In the genomic region with DNA sequence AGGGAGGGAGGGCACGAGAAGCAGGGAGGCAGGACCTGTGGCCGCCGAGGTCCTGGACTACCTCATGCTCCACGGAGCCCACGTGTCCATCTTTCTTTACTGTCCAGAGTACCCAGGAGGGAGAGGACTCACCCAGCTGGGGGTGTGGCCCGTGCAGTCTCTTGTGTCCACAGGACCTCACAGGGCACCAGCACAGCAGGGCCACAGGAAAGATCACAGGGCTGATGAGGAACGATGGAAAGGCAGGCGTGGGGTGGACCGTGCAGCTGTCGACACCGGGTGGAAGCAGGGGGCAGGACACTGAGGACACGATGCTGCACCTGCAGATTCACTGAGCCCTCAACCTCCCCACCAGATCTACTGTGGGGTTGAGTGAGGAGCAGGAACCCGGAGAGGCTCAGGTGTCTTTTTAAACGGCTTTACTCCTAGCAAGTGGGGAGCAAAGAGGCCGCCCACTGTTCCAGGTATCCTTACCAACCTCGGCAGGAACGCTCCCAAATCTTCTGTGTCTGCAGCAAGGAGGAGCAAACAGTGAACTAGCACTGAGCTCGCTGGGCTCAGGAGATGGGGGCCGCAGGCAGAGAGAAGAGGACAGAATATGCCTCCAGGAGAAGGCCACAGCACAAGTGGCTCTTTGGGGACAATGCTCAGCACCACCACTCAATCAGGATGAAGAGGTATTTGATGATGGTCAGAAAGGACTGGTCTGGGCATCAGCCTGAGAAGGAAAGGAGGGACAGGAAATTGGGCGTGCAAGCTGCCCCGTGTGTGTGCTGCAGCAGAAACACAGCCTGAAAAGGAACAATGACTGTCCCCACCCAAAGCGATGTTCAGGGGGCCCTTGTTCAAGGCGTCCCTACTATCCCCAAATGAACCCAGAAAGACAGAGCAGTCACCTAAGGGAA, we compare ENCODE assay signal across 24 cellular contexts.
DNase-seq lines count a peak whose midpoint lies in the region; ATAC-seq and TF ChIP-seq lines count a peak whose summit lies in the region.
"Had no signal": no experiment of that assay in that cellular context is flagged by ENCODE, and none has a peak within 500 bp of the region (broad histone marks: within the 10 kb centered on the region; RNA-seq: fewer than 3 reads in every experiment).

No MANE protein-coding gene starts in this region.

- no peak overlapping the region for H2BK12ac ChIP-seq in neuronal stem cell (ENCODE audit: low read length)

- H3K4me2 ChIP-seq in neuronal stem cell (ENCODE audit: insufficient read depth, low read length, poor library complexity, severe bottlenecking), result no peak overlapping the region

- no peaks in the 10 kb centered on the region for H3K9me3 ChIP-seq in RWPE2 (ENCODE audit: severe bottlenecking)
- H3K9me3 ChIP-seq in neuronal stem cell (replicated peaks in 1 of 2; ENCODE audit: control insufficient read depth in 2 of 2, insufficient read depth in 1 of 2, low read depth in 1 of 2, low read length in 2 of 2), result no peaks in the 10 kb centered on the region
- H3K9me3 ChIP-seq in transverse colon, result no peaks in the 10 kb centered on the region
- H3K9me3 ChIP-seq: mucosa of descending colon, pancreas, tibial nerve had no signal

- H4K91ac ChIP-seq in neuronal stem cell (ENCODE audit: low read depth, low read length, poor library complexity), result no peak overlapping the region

- in situ Hi-C loops in transverse colon (cut with MboI; ENCODE audit: low pct_ligation_motif_present in 1 of 4, low pct_unique_long_range_greater_than_20kb in 1 of 4, low sequenced_read_pairs in 3 of 4), result no loop called here

- intact Hi-C loops in transverse colon (cut with DNase I; ENCODE audit: low total_unique reads), result no loop called here

- no peaks in the 10 kb centered on the region for H3K9me3 Mint-ChIP-seq in activated naive CD8-positive, alpha-beta T cell treated with anti-CD3 and anti-CD28 coated beads, Interleukin-2, amount 10 ng/mL, durations not matched to agents 7 days and 5 days
- no peaks in the 10 kb centered on the region for H3K9me3 Mint-ChIP-seq in activated naive CD8-positive, alpha-beta T cell treated with anti-CD3 and anti-CD28 coated beads, Interleukin-2, amount 50 U/mL, for 24 hours
- H3K9me3 Mint-ChIP-seq in endothelial cell (ENCODE audit: unreplicated experiment), result no peaks in the 10 kb centered on the region
- H3K9me3 Mint-ChIP-seq: activated CD4-positive, alpha-beta T cell treated with anti-CD3 and anti-CD28 coated beads, Interleukin-2, amount 10 ng/mL, durations not matched to agents 7 days and 5 days; natural killer cell treated with Interleukin-12 subunit alpha and Interleukin-12 subunit beta and Interleukin-15 and Interleukin-18, amount 100 ng/mL, for 72 hours; stimulated activated naive CD8-positive, alpha-beta T cell treated with anti-CD3 and anti-CD28 coated beads, Interleukin-15, Interleukin-2, amounts not matched to agents 100 ng/mL and 50 ng/mL, for 24 hours had no signal

- no peak overlapping the region for H2BK120ac ChIP-seq in neuronal stem cell (ENCODE audit: low read depth, low read length)

- H2BK5ac ChIP-seq in neuronal stem cell (ENCODE audit: low read length), result peak overlapping the region; percentile 31

- no peak overlapping the region for H2AFZ ChIP-seq in neuronal stem cell (ENCODE audit: low read length)

- H3K36me3 ChIP-seq in RWPE2 (ENCODE audit: low read depth), result no peaks in the 10 kb centered on the region
- peaks cover 9 to 32% of the 10 kb centered on the region in 2 donors for H3K36me3 ChIP-seq in neuronal stem cell (replicated peaks in 1 of 2; ENCODE audit: control insufficient read depth in 2 of 2, insufficient read depth in 2 of 2, low read length in 2 of 2)
- H3K36me3 ChIP-seq in transverse colon, result no peaks in the 10 kb centered on the region
- H3K36me3 ChIP-seq: pancreas had no signal

- DNase-seq in activated naive CD8-positive, alpha-beta T cell treated with anti-CD3 and anti-CD28 coated beads, Interleukin-2, amount 10 ng/mL, durations not matched to agents 7 days and 5 days, result peak; percentile 22
- DNase-seq in activated naive CD8-positive, alpha-beta T cell treated with anti-CD3 and anti-CD28 coated beads, Interleukin-2, amount 50 U/mL, for 24 hours, result no peak
- peak; percentile 53 for DNase-seq in RWPE2 (ENCODE audit: low spot score)
- DNase-seq in neuronal stem cell (ENCODE audit: low spot score), result no peak
- DNase-seq in transverse colon, result peak; percentile 3
- no peak for DNase-seq in NCI-H2081 treated with DMSO at 0.1 percent for 48 hours (lab: John Stamatoyannopoulos, UW)
- DNase-seq in endothelial cell (ENCODE audit: low spot score), result no peak
- DNase-seq: activated CD4-positive, alpha-beta T cell treated with anti-CD3 and anti-CD28 coated beads, Interleukin-2, amount 10 ng/mL, durations not matched to agents 7 days and 5 days; brain microvascular endothelial cell; effector CD4-positive, alpha-beta T cell; GOT3; islet precursor cell; KBM-7; mucosa of descending colon; NCI-H1105 treated with DMSO at 0.1 percent for 48 hours; NCI-H1930; NCI-H524 treated with DMSO at 0.1 percent for 48 hours; SHP77 treated with DMSO at 0.1 percent for 48 hours had no signal

- H3K27me3 ChIP-seq in RWPE2 (ENCODE audit: insufficient read depth, poor library complexity, severe bottlenecking), result no peaks in the 10 kb centered on the region
- H3K27me3 ChIP-seq in neuronal stem cell (ENCODE audit: control insufficient read depth in 3 of 3, insufficient read depth in 3 of 3, low read depth in 1 of 3, low read length in 3 of 3), result no peaks in the 10 kb centered on the region
- no peaks in the 10 kb centered on the region for H3K27me3 ChIP-seq in transverse colon
- H3K27me3 ChIP-seq: brain microvascular endothelial cell, pancreas, tibial nerve had no signal

- no CpG with 5 or more reads among the region's 23 CpGs for WGBS in neuronal stem cell (ENCODE audit: extremely low coverage in 2 of 2, insufficient read length in 2 of 2, insufficient replicate concordance in 1 of 2), 2 donors
- 90% methylated on average over 23 of the region's 23 CpGs; no CpG with 5 or more reads in 1 of the 2 donors for WGBS in transverse colon (ENCODE audit: low coverage in 1 of 2), 2 donors

- peak overlapping the region; percentile 27 for H3K18ac ChIP-seq in neuronal stem cell (ENCODE audit: low read length)

- H3K9ac ChIP-seq in neuronal stem cell (ENCODE audit: low read depth, low read length, poor library complexity), result no peak overlapping the region

- peaks cover 3% of the 10 kb centered on the region for H3K36me3 Mint-ChIP-seq in activated naive CD8-positive, alpha-beta T cell treated with anti-CD3 and anti-CD28 coated beads, Interleukin-2, amount 10 ng/mL, durations not matched to agents 7 days and 5 days
- peaks cover 6% of the 10 kb centered on the region for H3K36me3 Mint-ChIP-seq in activated naive CD8-positive, alpha-beta T cell treated with anti-CD3 and anti-CD28 coated beads, Interleukin-2, amount 50 U/mL, for 24 hours (ENCODE audit: low read depth)
- H3K36me3 Mint-ChIP-seq in endothelial cell (ENCODE audit: low read depth, unreplicated experiment), result peaks cover 11% of the 10 kb centered on the region
- H3K36me3 Mint-ChIP-seq: natural killer cell treated with Interleukin-12 subunit alpha and Interleukin-12 subunit beta and Interleukin-15 and Interleukin-18, amount 100 ng/mL, for 72 hours had no signal

- H3K4me1 ChIP-seq in RWPE2 (ENCODE audit: insufficient read depth, poor library complexity, severe bottlenecking) (peaks cover 2% of the 10 kb centered on the region), neuronal stem cell (ENCODE audit: control insufficient read depth in 2 of 2, insufficient read depth in 1 of 2, low read depth in 1 of 2, low read length in 2 of 2) (peaks cover 0 to under 1% of the 10 kb centered on the region in 2 donors), transverse colon (no peaks in the 10 kb centered on the region)
- H3K4me1 ChIP-seq: pancreas had no signal

- POLR2A ChIA-PET in activated naive CD8-positive, alpha-beta T cell treated with anti-CD3 and anti-CD28 coated beads, Interleukin-2, amount 10 ng/mL, durations not matched to agents 7 days and 5 days (lab: Charles Lee), result no interaction called here

- ATAC-seq in activated naive CD8-positive, alpha-beta T cell treated with anti-CD3 and anti-CD28 coated beads, Interleukin-2, amount 10 ng/mL, durations not matched to agents 7 days and 5 days (ENCODE audit: low read depth), result no peak
- no peak for ATAC-seq in activated naive CD8-positive, alpha-beta T cell treated with anti-CD3 and anti-CD28 coated beads, Interleukin-2, amount 50 U/mL, for 24 hours
- ATAC-seq in RWPE2 (ENCODE audit: low read depth) (no peak), HG03159 (IDR thresholded peaks at IDR 0.05; ENCODE audit: unreplicated experiment) (no peak)
- ATAC-seq: mucosa of descending colon; natural killer cell treated with Interleukin-12 subunit alpha and Interleukin-12 subunit beta and Interleukin-15 and Interleukin-18, amount 100 ng/mL, for 72 hours; pancreas had no signal

- no peak overlapping the region for H3K23ac ChIP-seq in neuronal stem cell (ENCODE audit: low read depth, low read length, poor library complexity)

- H3K14ac ChIP-seq in neuronal stem cell (ENCODE audit: low read length), result no peak overlapping the region

- H3K4me1 Mint-ChIP-seq in activated naive CD8-positive, alpha-beta T cell treated with anti-CD3 and anti-CD28 coated beads, Interleukin-2, amount 10 ng/mL, durations not matched to agents 7 days and 5 days, result no peaks in the 10 kb centered on the region
- no peaks in the 10 kb centered on the region for H3K4me1 Mint-ChIP-seq in activated naive CD8-positive, alpha-beta T cell treated with anti-CD3 and anti-CD28 coated beads, Interleukin-2, amount 50 U/mL, for 24 hours
- peaks cover 2% of the 10 kb centered on the region for H3K4me1 Mint-ChIP-seq in endothelial cell (ENCODE audit: unreplicated experiment)
- H3K4me1 Mint-ChIP-seq: activated CD4-positive, alpha-beta T cell treated with anti-CD3 and anti-CD28 coated beads, Interleukin-2, amount 10 ng/mL, durations not matched to agents 7 days and 5 days had no signal

- TF ChIP-seq EP300 in transverse colon (IDR thresholded peaks at IDR 0.05; ENCODE audit: low read depth), result no peak

- no peak overlapping the region for H3K27ac Mint-ChIP-seq in activated naive CD8-positive, alpha-beta T cell treated with anti-CD3 and anti-CD28 coated beads, Interleukin-2, amount 10 ng/mL, durations not matched to agents 7 days and 5 days
- H3K27ac Mint-ChIP-seq in activated naive CD8-positive, alpha-beta T cell treated with anti-CD3 and anti-CD28 coated beads, Interleukin-2, amount 50 U/mL, for 24 hours, result no peak overlapping the region
- H3K27ac Mint-ChIP-seq in endothelial cell (ENCODE audit: unreplicated experiment), result no peak overlapping the region
- H3K27ac Mint-ChIP-seq: activated CD4-positive, alpha-beta T cell treated with anti-CD3 and anti-CD28 coated beads, Interleukin-2, amount 10 ng/mL, durations not matched to agents 7 days and 5 days; B cell; natural killer cell treated with Interleukin-12 subunit alpha and Interleukin-12 subunit beta and Interleukin-15 and Interleukin-18, amount 100 ng/mL, for 72 hours; stimulated activated naive CD8-positive, alpha-beta T cell treated with anti-CD3 and anti-CD28 coated beads, Interleukin-15, Interleukin-2, amounts not matched to agents 100 ng/mL and 50 ng/mL, for 24 hours had no signal

- H3K27ac ChIP-seq in RWPE2 (ENCODE audit: poor library complexity, severe bottlenecking) (no peak overlapping the region), neuronal stem cell (replicated peaks; ENCODE audit: low read length) (no peak overlapping the region), transverse colon (no peak overlapping the region)
- H3K27ac ChIP-seq: brain microvascular endothelial cell, pancreas, tibial nerve had no signal

- no peaks in the 10 kb centered on the region for H3K27me3 Mint-ChIP-seq in activated naive CD8-positive, alpha-beta T cell treated with anti-CD3 and anti-CD28 coated beads, Interleukin-2, amount 10 ng/mL, durations not matched to agents 7 days and 5 days
- no peaks in the 10 kb centered on the region for H3K27me3 Mint-ChIP-seq in activated naive CD8-positive, alpha-beta T cell treated with anti-CD3 and anti-CD28 coated beads, Interleukin-2, amount 50 U/mL, for 24 hours
- no peaks in the 10 kb centered on the region for H3K27me3 Mint-ChIP-seq in endothelial cell (ENCODE audit: unreplicated experiment)
- H3K27me3 Mint-ChIP-seq: activated CD4-positive, alpha-beta T cell treated with anti-CD3 and anti-CD28 coated beads, Interleukin-2, amount 10 ng/mL, durations not matched to agents 7 days and 5 days; B cell; natural killer cell treated with Interleukin-12 subunit alpha and Interleukin-12 subunit beta and Interleukin-15 and Interleukin-18, amount 100 ng/mL, for 72 hours; stimulated activated naive CD8-positive, alpha-beta T cell treated with anti-CD3 and anti-CD28 coated beads, Interleukin-15, Interleukin-2, amounts not matched to agents 100 ng/mL and 50 ng/mL, for 24 hours had no signal

- no peak overlapping the region for H3K4ac ChIP-seq in neuronal stem cell (ENCODE audit: low read length)

- TF ChIP-seq CTCF in RWPE2 (IDR thresholded peaks at IDR 0.05; ENCODE audit: poor library complexity, severe bottlenecking), result no peak
- TF ChIP-seq CTCF in transverse colon (IDR thresholded peaks at IDR 0.05), result no peak
- TF ChIP-seq CTCF in endothelial cell (IDR thresholded peaks at IDR 0.05; ENCODE audit: unreplicated experiment), result no peak

- no peak overlapping the region for H4K8ac ChIP-seq in neuronal stem cell (ENCODE audit: low read depth, low read length)

- peak overlapping the region; percentile 38 for H2AK5ac ChIP-seq in neuronal stem cell (ENCODE audit: low read depth, low read length)

- no peak overlapping the region for H3K4me3 Mint-ChIP-seq in activated naive CD8-positive, alpha-beta T cell treated with anti-CD3 and anti-CD28 coated beads, Interleukin-2, amount 10 ng/mL, durations not matched to agents 7 days and 5 days
- no peak overlapping the region for H3K4me3 Mint-ChIP-seq in activated naive CD8-positive, alpha-beta T cell treated with anti-CD3 and anti-CD28 coated beads, Interleukin-2, amount 50 U/mL, for 24 hours
- no peak overlapping the region for H3K4me3 Mint-ChIP-seq in endothelial cell (ENCODE audit: unreplicated experiment)
- H3K4me3 Mint-ChIP-seq: activated CD4-positive, alpha-beta T cell treated with anti-CD3 and anti-CD28 coated beads, Interleukin-2, amount 10 ng/mL, durations not matched to agents 7 days and 5 days; B cell; natural killer cell treated with Interleukin-12 subunit alpha and Interleukin-12 subunit beta and Interleukin-15 and Interleukin-18, amount 100 ng/mL, for 72 hours; stimulated activated naive CD8-positive, alpha-beta T cell treated with anti-CD3 and anti-CD28 coated beads, Interleukin-15, Interleukin-2, amounts not matched to agents 100 ng/mL and 50 ng/mL, for 24 hours had no signal

- peak overlapping the region; percentile 39 for H2BK15ac ChIP-seq in neuronal stem cell (ENCODE audit: low read length)

- peaks cover 3% of the 10 kb centered on the region for H3K79me1 ChIP-seq in neuronal stem cell (ENCODE audit: low read depth, low read length)

- no peak for TF ChIP-seq POLR2A in transverse colon (IDR thresholded peaks at IDR 0.05)

- H3K4me3 ChIP-seq in RWPE2 (ENCODE audit: severe bottlenecking) (no peak overlapping the region), neuronal stem cell (ENCODE audit: low read length in 2 of 2) (no peak overlapping the region), transverse colon (no peak overlapping the region)
- H3K4me3 ChIP-seq: mucosa of descending colon, pancreas, tibial nerve had no signal

Comparison
In these comparisons a context has a peak if more than half of its experiments do, and no peak if none do; other contexts are left out.
1. DNase-seq: peak in activated naive CD8-positive, alpha-beta T cell treated with anti-CD3 and anti-CD28 coated beads, Interleukin-2, amount 10 ng/mL, durations not matched to agents 7 days and 5 days (single experiment), RWPE2 (single experiment) and transverse colon (single experiment); none in activated naive CD8-positive, alpha-beta T cell treated with anti-CD3 and anti-CD28 coated beads, Interleukin-2, amount 50 U/mL, for 24 hours (single experiment), neuronal stem cell (single experiment), NCI-H2081 treated with DMSO at 0.1 percent for 48 hours (single experiment) and endothelial cell (single experiment).